2 cellular contexts compared by ENCODE assay signal in genomic region chr19:29092712-29093552, GRCh38.
TF ChIP-seq lines count a peak whose summit lies in the region.

No MANE protein-coding gene starts in this region.

TF ChIP-seq in IMR-90, 13 proteins besides CTCF, POLR2A, EP300 and RAD21:
- TF ChIP-seq NFE2L2 (IDR thresholded peaks at IDR 0.05; ENCODE audit: low read depth, low read length) (no peak), MAFK (IDR thresholded peaks at IDR 0.05; ENCODE audit: low read depth, low read length) (no peak), FOS (IDR thresholded peaks at IDR 0.05; ENCODE audit: low read depth, low read length) (no peak), ELK1 (IDR thresholded peaks at IDR 0.05; ENCODE audit: borderline replicate concordance, low read depth, low read length) (no peak)
TF ChIP-seq in IMR-90: peak in this region for 0.

TF ChIP-seq in K562, 482 proteins besides CTCF, POLR2A, EP300 and RAD21 (continues in another document):
- TF ChIP-seq SMC3 (conservative IDR thresholded peaks at IDR 0.05; ENCODE audit: insufficient read depth, low read depth, low read length), result no peak
- no peak for TF ChIP-seq YY1 (IDR thresholded peaks at IDR 0.05; ENCODE audit: borderline replicate concordance in 1 of 3, control insufficient read depth in 1 of 3, extremely low read depth in 1 of 3, insufficient read depth in 3 of 3, insufficient read length in 1 of 3, insufficient replicate concordance in 2 of 3, low read depth in 1 of 3, low read length in 2 of 3)
- TF ChIP-seq MEIS2 (IDR thresholded peaks at IDR 0.05; ENCODE audit: partially characterized antibody), result peak; percentile 70
- TF ChIP-seq TRIM24 (IDR thresholded peaks at IDR 0.05), result no peak
- TF ChIP-seq MTA1 (IDR thresholded peaks at IDR 0.05; ENCODE audit: borderline replicate concordance), result no peak
- TF ChIP-seq NKRF (IDR thresholded peaks at IDR 0.05; ENCODE audit: borderline replicate concordance), result no peak
- peak; percentile 89 for TF ChIP-seq GABPA (tag; conservative IDR thresholded peaks at IDR 0.05; ENCODE audit: low read depth)
- TF ChIP-seq TAF7 (tag; IDR thresholded peaks at IDR 0.05), result no peak
- no peak for TF ChIP-seq CTCFL (IDR thresholded peaks at IDR 0.05; ENCODE audit: borderline replicate concordance, insufficient read depth, low read depth, low read length, poor library complexity, severe bottlenecking)
- no peak for TF ChIP-seq NCOA1 (IDR thresholded peaks at IDR 0.05; ENCODE audit: low read depth)
- TF ChIP-seq HIVEP1 (CRISPR knock-in tag; IDR thresholded peaks at IDR 0.05), result no peak
- no peak for TF ChIP-seq HMG20A (CRISPR knock-in tag; conservative IDR thresholded peaks at IDR 0.05)
- TF ChIP-seq ZNF408 (CRISPR knock-in tag; IDR thresholded peaks at IDR 0.05; ENCODE audit: low read depth), result no peak
- no peak for TF ChIP-seq FOXP1 (CRISPR knock-in tag; IDR thresholded peaks at IDR 0.05)
- TF ChIP-seq DEAF1 (CRISPR knock-in tag; IDR thresholded peaks at IDR 0.05), result no peak
- TF ChIP-seq TEAD2 (tag; IDR thresholded peaks at IDR 0.05), result no peak
- peak; percentile 58 for TF ChIP-seq PHF8 (IDR thresholded peaks at IDR 0.05; ENCODE audit: borderline replicate concordance, low read length)
- TF ChIP-seq MTF1 (CRISPR knock-in tag; IDR thresholded peaks at IDR 0.05; ENCODE audit: borderline replicate concordance), result no peak
- no peak for TF ChIP-seq NFRKB (IDR thresholded peaks at IDR 0.05; ENCODE audit: low read depth)
- TF ChIP-seq ZBTB40 (IDR thresholded peaks at IDR 0.05), result 0 out of 2 replicates have a peak, but pooled peaks have one; percentile 37
- 0 out of 2 replicates have a peak, but pooled peaks have one; percentile 25 for TF ChIP-seq ZBTB40 (CRISPR knock-in tag; IDR thresholded peaks at IDR 0.05)
- no peak for TF ChIP-seq SAFB (IDR thresholded peaks at IDR 0.05; ENCODE audit: borderline replicate concordance, low read depth, low read length)
- TF ChIP-seq ZNF253 (CRISPR knock-in tag; conservative IDR thresholded peaks at IDR 0.05), result no peak
- TF ChIP-seq BDP1 (IDR thresholded peaks at IDR 0.05; ENCODE audit: insufficient read depth, insufficient read length), result no peak
- TF ChIP-seq ZNF175 (CRISPR knock-in tag; IDR thresholded peaks at IDR 0.05; ENCODE audit: low read depth), result no peak
- no peak for TF ChIP-seq ZNF277 (CRISPR knock-in tag; IDR thresholded peaks at IDR 0.05; ENCODE audit: borderline replicate concordance)
- TF ChIP-seq ZBTB2 (IDR thresholded peaks at IDR 0.05), result no peak
- no peak for TF ChIP-seq FOSL1 (tag; conservative IDR thresholded peaks at IDR 0.05)
- TF ChIP-seq FUS (optimal IDR thresholded peaks at IDR 0.05; ENCODE audit: low read depth, low read length), result no peak
- TF ChIP-seq ZNF518B (CRISPR knock-in tag; IDR thresholded peaks at IDR 0.05), result no peak
- TF ChIP-seq IRF1 (CRISPR knock-in tag; IDR thresholded peaks at IDR 0.05; ENCODE audit: borderline replicate concordance), result no peak
- TF ChIP-seq NR2C1 (IDR thresholded peaks at IDR 0.05), result no peak
- no peak for TF ChIP-seq NR2C1 (tag; IDR thresholded peaks at IDR 0.05)
- no peak for TF ChIP-seq ZNF75A (CRISPR knock-in tag; IDR thresholded peaks at IDR 0.05)
- TF ChIP-seq POLR2G (IDR thresholded peaks at IDR 0.05; ENCODE audit: low read depth, low read length), result peak; percentile 82
- no peak for TF ChIP-seq DIDO1 (tag; IDR thresholded peaks at IDR 0.05; ENCODE audit: low read depth)
- TF ChIP-seq ZNF212 (CRISPR knock-in tag; IDR thresholded peaks at IDR 0.05), result no peak
- no peak for TF ChIP-seq ETV1 (tag; conservative IDR thresholded peaks at IDR 0.05; ENCODE audit: low read depth)
